13 cellular contexts compared by ENCODE assay signal in the genomic region with DNA sequence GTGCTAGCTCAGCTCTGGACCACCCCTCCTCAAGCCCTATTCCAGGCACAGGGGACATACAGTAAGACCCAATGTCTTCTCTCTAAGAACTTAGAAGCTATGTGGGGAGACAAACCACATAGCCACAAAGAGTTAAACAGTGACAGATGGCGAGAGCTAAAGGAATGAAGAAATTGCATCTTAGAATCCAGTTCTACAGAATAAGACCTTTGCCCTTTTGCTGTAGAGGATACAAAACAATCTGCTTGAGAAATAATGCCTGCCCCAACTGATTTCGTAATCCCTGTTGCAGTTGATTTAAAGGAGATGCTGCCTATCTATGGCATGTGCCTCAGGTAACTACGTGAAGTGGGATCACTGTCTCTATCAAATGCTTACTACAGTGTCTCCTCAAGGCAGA. TPM values are rescaled to one million over a fixed set of nuclear protein-coding genes. Genes with fewer than 3 reads are reported as not detected.
DNase-seq lines count a peak whose midpoint lies in the region; TF ChIP-seq lines count a peak whose summit lies in the region.
"Had no signal": no experiment of that assay in that cellular context is flagged by ENCODE, and none has a peak within 500 bp of the region (broad histone marks: within the 10 kb centered on the region; RNA-seq: fewer than 3 reads in every experiment).

No MANE protein-coding gene starts in this region.

- CTCF ChIA-PET in CD4-positive, alpha-beta memory T cell (lab: Charles Lee; ENCODE audit: partially characterized antibody): interaction anchor here (1.2 kb wide), 1 partner anchor 10 kb away, joined by 3 read pairs; no protein-coding TSS in a partner anchor

- no peak overlapping the region for H3K9ac ChIP-seq in endodermal cell (ENCODE audit: extremely low read depth, low read length, poor library complexity, severe bottlenecking)

- H3K9me3 ChIP-seq in endodermal cell (ENCODE audit: control insufficient read depth, low read length): peaks cover 16% of the 10 kb centered on the region
- no peaks in the 10 kb centered on the region for H3K9me3 ChIP-seq in CD4-positive, alpha-beta memory T cell (ENCODE audit: control insufficient read depth in 1 of 2, low read length in 2 of 2)

- TF ChIP-seq POLR2A in NB4 (IDR thresholded peaks at IDR 0.05; ENCODE audit: extremely low read depth, insufficient read length): no peak

- H3K27ac ChIP-seq in endodermal cell (ENCODE audit: low read depth, low read length): no peak overlapping the region
- no peak overlapping the region for H3K27ac ChIP-seq in CD4-positive, alpha-beta memory T cell (ENCODE audit: low read depth, low read length)

- H3K27ac Mint-ChIP-seq in endodermal cell: no peak overlapping the region
- H3K27ac Mint-ChIP-seq in CD4-positive, alpha-beta memory T cell: no peak overlapping the region
- no peak overlapping the region for H3K27ac Mint-ChIP-seq in activated CD4-positive, alpha-beta T cell treated with anti-CD3 and anti-CD28 coated beads, Interleukin-2, amount 10 ng/mL, durations not matched to agents 24 days and 14 days
- H3K27ac Mint-ChIP-seq: brain; natural killer cell treated with Interleukin-12 subunit alpha and Interleukin-12 subunit beta and Interleukin-15 and Interleukin-18, amount 100 ng/mL, for 72 hours had no signal

- no peak for TF ChIP-seq CTCF in NB4 (IDR thresholded peaks at IDR 0.05; ENCODE audit: low read depth, low read length)
- no peak for TF ChIP-seq CTCF in endodermal cell (conservative IDR thresholded peaks at IDR 0.05)

- peaks cover 19% of the 10 kb centered on the region for H3K4me1 ChIP-seq in endodermal cell (ENCODE audit: control insufficient read depth, insufficient read depth, low read length)
- H3K4me1 ChIP-seq in CD4-positive, alpha-beta memory T cell (ENCODE audit: insufficient read depth, low read length): no peaks in the 10 kb centered on the region

- no peaks in the 10 kb centered on the region for H3K27me3 ChIP-seq in endodermal cell (ENCODE audit: control insufficient read depth, insufficient read depth, low read length, poor library complexity, severe bottlenecking)
- no peaks in the 10 kb centered on the region for H3K27me3 ChIP-seq in CD4-positive, alpha-beta memory T cell (ENCODE audit: insufficient read depth, low read length)

- H3K4me3 Mint-ChIP-seq in endodermal cell: no peak overlapping the region
- no peak overlapping the region for H3K4me3 Mint-ChIP-seq in CD4-positive, alpha-beta memory T cell
- H3K4me3 Mint-ChIP-seq in activated CD4-positive, alpha-beta T cell treated with anti-CD3 and anti-CD28 coated beads, Interleukin-2, amount 10 ng/mL, durations not matched to agents 24 days and 14 days: no peak overlapping the region
- H3K4me3 Mint-ChIP-seq: brain; natural killer cell treated with Interleukin-12 subunit alpha and Interleukin-12 subunit beta and Interleukin-15 and Interleukin-18, amount 100 ng/mL, for 72 hours had no signal

- H3K36me3 ChIP-seq in endodermal cell (ENCODE audit: control insufficient read depth, insufficient read depth, low read length): peaks cover 93% of the 10 kb centered on the region
- no peaks in the 10 kb centered on the region for H3K36me3 ChIP-seq in CD4-positive, alpha-beta memory T cell (ENCODE audit: insufficient read depth, low read length)

- H3K36me3 Mint-ChIP-seq in endodermal cell (ENCODE audit: low read depth): peaks cover 61% of the 10 kb centered on the region
- H3K36me3 Mint-ChIP-seq in CD4-positive, alpha-beta memory T cell: no peaks in the 10 kb centered on the region
- no peaks in the 10 kb centered on the region for H3K36me3 Mint-ChIP-seq in activated CD4-positive, alpha-beta T cell treated with anti-CD3 and anti-CD28 coated beads, Interleukin-2, amount 10 ng/mL, durations not matched to agents 24 days and 14 days (ENCODE audit: low read depth)
- H3K36me3 Mint-ChIP-seq: natural killer cell treated with Interleukin-12 subunit alpha and Interleukin-12 subunit beta and Interleukin-15 and Interleukin-18, amount 100 ng/mL, for 72 hours had no signal

- H3K4me3 ChIP-seq in NB4 (ENCODE audit: low read depth, low read length) (no peak overlapping the region), endodermal cell (ENCODE audit: low read length) (no peak overlapping the region)
- H3K4me3 ChIP-seq in CD4-positive, alpha-beta memory T cell (ENCODE audit: low read length in 2 of 2): no peak overlapping the region

- WGBS in endodermal cell (ENCODE audit: insufficient coverage in 1 of 2, insufficient read length in 1 of 2), 2 experiments: 87 to 96% methylated on average over 3 of the region's 3 CpGs

- intact Hi-C loops in cardiac septum (cut with DNase I): no loop called here
- intact Hi-C loops in CD4-positive, alpha-beta memory T cell (cut with micrococcal nuclease): no loop called here
- intact Hi-C loops in activated CD4-positive, alpha-beta T cell treated with anti-CD3 and anti-CD28 coated beads, Interleukin-2, amount 10 ng/mL, durations not matched to agents 24 days and 14 days (cut with micrococcal nuclease): no loop called here

- no peaks in the 10 kb centered on the region for H3K27me3 Mint-ChIP-seq in endodermal cell (ENCODE audit: insufficient read depth)
- H3K27me3 Mint-ChIP-seq in CD4-positive, alpha-beta memory T cell: peaks cover 0 to 1% of the 10 kb centered on the region in 2 donors
- H3K27me3 Mint-ChIP-seq in activated CD4-positive, alpha-beta T cell treated with anti-CD3 and anti-CD28 coated beads, Interleukin-2, amount 10 ng/mL, durations not matched to agents 24 days and 14 days: no peaks in the 10 kb centered on the region

- peaks cover 8% of the 10 kb centered on the region for H3K9me3 Mint-ChIP-seq in endodermal cell
- peaks cover 0 to 4% (median 0%) of the 10 kb centered on the region in 8 donors for H3K9me3 Mint-ChIP-seq in CD4-positive, alpha-beta memory T cell
- H3K9me3 Mint-ChIP-seq in activated CD4-positive, alpha-beta T cell treated with anti-CD3 and anti-CD28 coated beads, Interleukin-2, amount 10 ng/mL, durations not matched to agents 24 days and 14 days: no peaks in the 10 kb centered on the region

- peaks cover 25% of the 10 kb centered on the region for H3K4me1 Mint-ChIP-seq in endodermal cell
- H3K4me1 Mint-ChIP-seq in CD4-positive, alpha-beta memory T cell: no peaks in the 10 kb centered on the region
- H3K4me1 Mint-ChIP-seq in activated CD4-positive, alpha-beta T cell treated with anti-CD3 and anti-CD28 coated beads, Interleukin-2, amount 10 ng/mL, durations not matched to agents 24 days and 14 days: no peaks in the 10 kb centered on the region

- POLR2A ChIA-PET in CD4-positive, alpha-beta memory T cell (lab: Charles Lee; ENCODE audit: partially characterized antibody): no interaction called here

- DNase-seq in NCI-H524 (lab: John Stamatoyannopoulos, UW) (peak; percentile 4 to 34), NCI-H524 treated with DMSO at 0.1 percent for 48 hours (lab: John Stamatoyannopoulos, UW) (no peak), NB4 (ENCODE audit: low read depth) (peak; percentile 76), endodermal cell (peak; percentile 13), cardiac septum (ENCODE audit: low spot score) (no peak), NCI-H526 (lab: John Stamatoyannopoulos, UW) (no peak)
- no peak for DNase-seq in CD4-positive, alpha-beta memory T cell
- DNase-seq in activated CD4-positive, alpha-beta T cell treated with anti-CD3 and anti-CD28 coated beads, Interleukin-2, amount 10 ng/mL, durations not matched to agents 24 days and 14 days: no peak
- DNase-seq: islet precursor cell, NCI-H1694, RPMI8226 had no signal

RNA-seq across cellular contexts. Expression of a gene that starts 31.2 kb away (rescaled TPM):
- total RNA-seq in endodermal cell (10 to 100 TPM; 63.3 to 93.2 TPM), cardiac septum (3.5 TPM)
- 35.5 TPM for polyA plus RNA-seq in endodermal cell (2013, experiment 1 of 2)
- 44.5 TPM for polyA plus RNA-seq in endodermal cell (2013, experiment 2 of 2)
- total RNA-seq in CD4-positive, alpha-beta memory T cell: under 1 TPM; 0.19 to 0.23 TPM
- polyA plus RNA-seq in CD4-positive, alpha-beta memory T cell: not detected
- 3.8 and 4.2 TPM in 2 replicates for total RNA-seq in activated CD4-positive, alpha-beta T cell treated with anti-CD3 and anti-CD28 coated beads, Interleukin-2, amount 10 ng/mL, durations not matched to agents 24 days and 14 days

Comparison
In these comparisons a context has a peak if more than half of its experiments do, and no peak if none do; other contexts are left out.
1. DNase-seq: peak in NCI-H524 (2 of 2), NB4 (single experiment) and endodermal cell (single experiment); none in NCI-H524 treated with DMSO at 0.1 percent for 48 hours (single experiment), cardiac septum (single experiment), CD4-positive, alpha-beta memory T cell (0 of 5), NCI-H526 (0 of 2) and activated CD4-positive, alpha-beta T cell treated with anti-CD3 and anti-CD28 coated beads, Interleukin-2, amount 10 ng/mL, durations not matched to agents 24 days and 14 days (single experiment).
2. RNA of a gene that starts 31.2 kb away (total RNA-seq): 63.3 to 93.2 TPM in endodermal cell; 3.8 to 4.2 TPM in activated CD4-positive, alpha-beta T cell treated with anti-CD3 and anti-CD28 coated beads, Interleukin-2, amount 10 ng/mL, durations not matched to agents 24 days and 14 days, 3.5 TPM in cardiac septum (single experiment) and 0.19 to 0.23 TPM in CD4-positive, alpha-beta memory T cell; every median in the first group is over 10 times any median in the second.